In the genomic region with DNA sequence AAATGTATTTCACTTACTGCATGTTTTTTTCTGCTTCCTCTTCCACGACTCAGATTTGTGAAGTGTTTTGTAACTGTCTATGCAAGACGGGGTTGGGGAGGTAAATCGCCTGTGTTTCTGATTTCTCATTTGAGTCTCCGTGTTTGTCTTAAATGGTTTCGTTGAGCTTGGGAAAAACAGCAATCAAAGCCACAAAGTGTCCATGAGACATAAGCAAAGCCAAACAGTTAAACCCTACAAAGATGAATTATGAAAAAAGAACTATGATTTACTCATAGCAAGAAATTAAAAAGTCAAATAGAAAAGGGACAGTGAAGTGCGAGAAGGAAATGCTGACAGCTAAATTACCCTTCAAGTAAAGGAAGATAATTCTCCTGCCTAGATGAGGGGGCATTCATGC, we compare ENCODE assay signal across 1 cellular context.
TF ChIP-seq lines count a peak whose summit lies in the region.

No MANE protein-coding gene starts in this region.

TF ChIP-seq in GM23338, 12 proteins besides CTCF, POLR2A, EP300 and RAD21 (continued from another document):
- TF ChIP-seq, protein P1, sequence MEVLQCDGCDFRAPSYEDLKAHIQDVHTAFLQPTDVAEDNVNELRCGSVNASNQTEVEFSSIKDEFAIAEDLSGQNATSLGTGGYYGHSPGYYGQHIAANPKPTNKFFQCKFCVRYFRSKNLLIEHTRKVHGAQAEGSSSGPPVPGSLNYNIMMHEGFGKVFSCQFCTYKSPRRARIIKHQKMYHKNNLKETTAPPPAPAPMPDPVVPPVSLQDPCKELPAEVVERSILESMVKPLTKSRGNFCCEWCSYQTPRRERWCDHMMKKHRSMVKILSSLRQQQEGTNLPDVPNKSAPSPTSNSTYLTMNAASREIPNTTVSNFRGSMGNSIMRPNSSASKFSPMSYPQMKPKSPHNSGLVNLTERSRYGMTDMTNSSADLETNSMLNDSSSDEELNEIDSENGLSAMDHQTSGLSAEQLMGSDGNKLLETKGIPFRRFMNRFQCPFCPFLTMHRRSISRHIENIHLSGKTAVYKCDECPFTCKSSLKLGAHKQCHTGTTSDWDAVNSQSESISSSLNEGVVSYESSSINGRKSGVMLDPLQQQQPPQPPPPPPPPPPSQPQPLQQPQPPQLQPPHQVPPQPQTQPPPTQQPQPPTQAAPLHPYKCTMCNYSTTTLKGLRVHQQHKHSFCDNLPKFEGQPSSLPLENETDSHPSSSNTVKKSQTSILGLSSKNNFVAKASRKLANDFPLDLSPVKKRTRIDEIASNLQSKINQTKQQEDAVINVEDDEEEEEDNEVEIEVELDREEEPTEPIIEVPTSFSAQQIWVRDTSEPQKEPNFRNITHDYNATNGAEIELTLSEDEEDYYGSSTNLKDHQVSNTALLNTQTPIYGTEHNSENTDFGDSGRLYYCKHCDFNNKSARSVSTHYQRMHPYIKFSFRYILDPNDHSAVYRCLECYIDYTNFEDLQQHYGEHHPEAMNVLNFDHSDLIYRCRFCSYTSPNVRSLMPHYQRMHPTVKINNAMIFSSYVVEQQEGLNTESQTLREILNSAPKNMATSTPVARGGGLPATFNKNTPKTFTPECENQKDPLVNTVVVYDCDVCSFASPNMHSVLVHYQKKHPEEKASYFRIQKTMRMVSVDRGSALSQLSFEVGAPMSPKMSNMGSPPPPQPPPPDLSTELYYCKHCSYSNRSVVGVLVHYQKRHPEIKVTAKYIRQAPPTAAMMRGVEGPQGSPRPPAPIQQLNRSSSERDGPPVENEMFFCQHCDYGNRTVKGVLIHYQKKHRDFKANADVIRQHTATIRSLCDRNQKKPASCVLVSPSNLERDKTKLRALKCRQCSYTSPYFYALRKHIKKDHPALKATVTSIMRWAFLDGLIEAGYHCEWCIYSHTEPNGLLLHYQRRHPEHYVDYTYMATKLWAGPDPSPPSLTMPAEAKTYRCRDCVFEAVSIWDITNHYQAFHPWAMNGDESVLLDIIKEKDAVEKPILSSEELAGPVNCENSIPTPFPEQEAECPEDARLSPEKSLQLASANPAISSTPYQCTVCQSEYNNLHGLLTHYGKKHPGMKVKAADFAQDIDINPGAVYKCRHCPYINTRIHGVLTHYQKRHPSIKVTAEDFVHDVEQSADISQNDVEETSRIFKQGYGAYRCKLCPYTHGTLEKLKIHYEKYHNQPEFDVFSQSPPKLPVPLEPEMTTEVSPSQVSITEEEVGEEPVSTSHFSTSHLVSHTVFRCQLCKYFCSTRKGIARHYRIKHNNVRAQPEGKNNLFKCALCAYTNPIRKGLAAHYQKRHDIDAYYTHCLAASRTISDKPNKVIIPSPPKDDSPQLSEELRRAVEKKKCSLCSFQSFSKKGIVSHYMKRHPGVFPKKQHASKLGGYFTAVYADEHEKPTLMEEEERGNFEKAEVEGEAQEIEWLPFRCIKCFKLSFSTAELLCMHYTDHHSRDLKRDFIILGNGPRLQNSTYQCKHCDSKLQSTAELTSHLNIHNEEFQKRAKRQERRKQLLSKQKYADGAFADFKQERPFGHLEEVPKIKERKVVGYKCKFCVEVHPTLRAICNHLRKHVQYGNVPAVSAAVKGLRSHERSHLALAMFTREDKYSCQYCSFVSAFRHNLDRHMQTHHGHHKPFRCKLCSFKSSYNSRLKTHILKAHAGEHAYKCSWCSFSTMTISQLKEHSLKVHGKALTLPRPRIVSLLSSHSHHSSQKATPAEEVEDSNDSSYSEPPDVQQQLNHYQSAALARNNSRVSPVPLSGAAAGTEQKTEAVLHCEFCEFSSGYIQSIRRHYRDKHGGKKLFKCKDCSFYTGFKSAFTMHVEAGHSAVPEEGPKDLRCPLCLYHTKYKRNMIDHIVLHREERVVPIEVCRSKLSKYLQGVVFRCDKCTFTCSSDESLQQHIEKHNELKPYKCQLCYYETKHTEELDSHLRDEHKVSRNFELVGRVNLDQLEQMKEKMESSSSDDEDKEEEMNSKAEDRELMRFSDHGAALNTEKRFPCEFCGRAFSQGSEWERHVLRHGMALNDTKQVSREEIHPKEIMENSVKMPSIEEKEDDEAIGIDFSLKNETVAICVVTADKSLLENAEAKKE (CRISPR knock-in tag; IDR thresholded peaks at IDR 0.05): no peak
- no peak for TF ChIP-seq JUNB (IDR thresholded peaks at IDR 0.05; ENCODE audit: unreplicated experiment)
- no peak for TF ChIP-seq POLR2AphosphoS5 (IDR thresholded peaks at IDR 0.05; ENCODE audit: low read depth)
- no peak for TF ChIP-seq STAT1 (IDR thresholded peaks at IDR 0.05; ENCODE audit: unreplicated experiment)
